Comparison of ENCODE assay signal across 8 cellular contexts in genomic region chr1:46747683-46748288, GRCh38. TPM values are rescaled to one million over a fixed set of nuclear protein-coding genes. Genes with fewer than 3 reads are reported as not detected.
DNase-seq lines count a peak whose midpoint lies in the region; FAIRE-seq and TF ChIP-seq lines count a peak whose summit lies in the region.

No MANE protein-coding gene starts in this region.

- peak; percentile 78 to 79 (median 78) for TF ChIP-seq CTCF in nephron (IDR thresholded peaks at IDR 0.05; ENCODE audit: unreplicated experiment in 3 of 3)

- no peaks in the 10 kb centered on the region for H3K36me3 Mint-ChIP-seq in nephron (ENCODE audit: low read depth)
- H3K36me3 Mint-ChIP-seq in activated CD4-positive, alpha-beta memory T cell treated with anti-CD3 and anti-CD28 coated beads for 36 hours = no peaks in the 10 kb centered on the region

- no peaks in the 10 kb centered on the region for H3K4me1 Mint-ChIP-seq in nephron
- H3K4me1 Mint-ChIP-seq in activated CD4-positive, alpha-beta memory T cell treated with anti-CD3 and anti-CD28 coated beads for 36 hours (ENCODE audit: low read depth) = no peaks in the 10 kb centered on the region

- TF ChIP-seq POLR2A in erythroblast (IDR thresholded peaks at IDR 0.05; ENCODE audit: low read length) = no peak

- H3K27ac Mint-ChIP-seq in nephron = no peak overlapping the region
- H3K27ac Mint-ChIP-seq in activated CD4-positive, alpha-beta memory T cell treated with anti-CD3 and anti-CD28 coated beads for 36 hours = no peak overlapping the region

- intact Hi-C loops in activated CD4-positive, alpha-beta memory T cell treated with anti-CD3 and anti-CD28 coated beads for 36 hours (cut with micrococcal nuclease) = no loop called here

- H3K4me3 Mint-ChIP-seq in nephron = no peak overlapping the region
- no peak overlapping the region for H3K4me3 Mint-ChIP-seq in activated CD4-positive, alpha-beta memory T cell treated with anti-CD3 and anti-CD28 coated beads for 36 hours

- CTCF ChIA-PET in activated CD4-positive, alpha-beta memory T cell treated with anti-CD3 and anti-CD28 coated beads for 36 hours (lab: Charles Lee) = interaction anchor here (0.7 kb wide), 1 partner anchor 15 kb away, joined by 3 read pairs; no protein-coding TSS in a partner anchor

- POLR2A ChIA-PET in activated CD4-positive, alpha-beta memory T cell treated with anti-CD3 and anti-CD28 coated beads for 36 hours (lab: Charles Lee) = no interaction called here

- in situ Hi-C loops in KBM-7 (cut with MboI; ENCODE audit: low pct_unique_long_range_greater_than_20kb, low sequenced_read_pairs) = no loop called here

- no peak for FAIRE-seq in RCC 7860 (lab: Jason Lieb, UNC)

- peaks cover 64% of the 10 kb centered on the region for H3K27me3 Mint-ChIP-seq in nephron (ENCODE audit: low read depth)
- peaks cover 25% of the 10 kb centered on the region for H3K27me3 Mint-ChIP-seq in activated CD4-positive, alpha-beta memory T cell treated with anti-CD3 and anti-CD28 coated beads for 36 hours

- H3K9me3 Mint-ChIP-seq in nephron = no peaks in the 10 kb centered on the region
- no peaks in the 10 kb centered on the region for H3K9me3 Mint-ChIP-seq in activated CD4-positive, alpha-beta memory T cell treated with anti-CD3 and anti-CD28 coated beads for 36 hours

- DNase-seq in DMS114 treated with DMSO at 0.1 percent for 48 hours (lab: John Stamatoyannopoulos, UW; ENCODE audit: unreplicated experiment) = peak; percentile 60
- DNase-seq in KBM-7 = peak; percentile 48
- DNase-seq in RCC 7860 (ENCODE audit: low spot score) = peak; percentile 23
- peak; percentile 9 to 23 for DNase-seq in erythroblast (lab: John Stamatoyannopoulos, UW)
- no peak for DNase-seq in GOT3 (lab: John Stamatoyannopoulos, UW)
- no peak for DNase-seq in activated naive CD4-positive, alpha-beta T cell treated with anti-CD3 and anti-CD28 coated beads, Interleukin-2, amount 50 U/mL, for 16 hours
- DNase-seq in activated CD4-positive, alpha-beta memory T cell treated with anti-CD3 and anti-CD28 coated beads for 36 hours = no peak

RNA-seq across cellular contexts. Expression of gene EFCAB14, which starts 28.9 kb away (rescaled TPM):
- total RNA-seq in activated CD4-positive, alpha-beta memory T cell treated with anti-CD3 and anti-CD28 coated beads for 36 hours = 10 to 100 TPM; 47.1 to 48.0 TPM

RNA-seq across cellular contexts. Expression of gene CYP4B1, which starts 51.1 kb away (rescaled TPM):
- not detected for total RNA-seq in activated CD4-positive, alpha-beta memory T cell treated with anti-CD3 and anti-CD28 coated beads for 36 hours

Comparison
In these comparisons a context has a peak if more than half of its experiments do, and no peak if none do; other contexts are left out.
1. DNase-seq: peak in DMS114 treated with DMSO at 0.1 percent for 48 hours (single experiment), KBM-7 (single experiment), RCC 7860 (single experiment) and erythroblast (2 of 2); none in GOT3 (single experiment), activated naive CD4-positive, alpha-beta T cell treated with anti-CD3 and anti-CD28 coated beads, Interleukin-2, amount 50 U/mL, for 16 hours (single experiment) and activated CD4-positive, alpha-beta memory T cell treated with anti-CD3 and anti-CD28 coated beads for 36 hours (single experiment).